In genomic region chr4:184444953-184445309, GRCh38 we compare ENCODE assay signal across 10 cellular contexts. TPM values are rescaled to one million over a fixed set of nuclear protein-coding genes. Genes with fewer than 3 reads are reported as not detected.
A peak's percentile ranks its signal among the peaks of the same experiment; 100 is the strongest.
DNase-seq lines count a peak whose midpoint lies in the region; ATAC-seq and TF ChIP-seq lines count a peak whose summit lies in the region.
"Had no signal": no experiment of that assay in that cellular context is flagged by ENCODE, and none has a peak within 500 bp of the region (broad histone marks: within the 10 kb centered on the region; RNA-seq: fewer than 3 reads in every experiment).

No MANE protein-coding gene starts in this region.

- H3K4me1 ChIP-seq in upper lobe of right lung = peaks cover 72% of the 10 kb centered on the region
- H3K4me1 ChIP-seq: BE2C had no signal

- H3K4me3 ChIP-seq in upper lobe of right lung = no peak overlapping the region

- DNase-seq in left ventricle myocardium superior (peak; percentile 34), Right ventricle myocardium superior (no peak), germinal center (ENCODE audit: low spot score) (peak; percentile 63), upper lobe of right lung (no peak), OCI-M2 (lab: John Stamatoyannopoulos, UW; ENCODE audit: unreplicated experiment) (no peak), SHP77 (lab: John Stamatoyannopoulos, UW) (no peak), dermis blood vessel endothelial cell (no peak)
- DNase-seq: BE2C, NCI-H1417 had no signal

- H3K27me3 ChIP-seq in upper lobe of right lung = no peaks in the 10 kb centered on the region
- H3K27me3 ChIP-seq: BE2C had no signal

- ATAC-seq in left ventricle myocardium superior = no peak
- no peak for ATAC-seq in Right ventricle myocardium superior (ENCODE audit: poor library complexity)
- ATAC-seq in HG03342 (IDR thresholded peaks at IDR 0.05; ENCODE audit: unreplicated experiment) = peak; percentile 59
- ATAC-seq in upper lobe of right lung = peak; percentile 47

- no peak overlapping the region for H3K27ac ChIP-seq in upper lobe of right lung

- no peak for TF ChIP-seq CTCF in upper lobe of right lung (IDR thresholded peaks at IDR 0.05)

- H3K36me3 ChIP-seq in upper lobe of right lung = no peaks in the 10 kb centered on the region

- intact Hi-C loops in left ventricle myocardium superior (cut with micrococcal nuclease) (no loop called here), Right ventricle myocardium superior (cut with DNase I) (no loop called here), upper lobe of right lung (cut with DNase I) (no loop called here)

- H3K9me3 ChIP-seq in upper lobe of right lung = no peaks in the 10 kb centered on the region
- H3K9me3 ChIP-seq: BE2C had no signal

RNA-seq across cellular contexts. Expression of gene IRF2, which starts 29.4 kb away (rescaled TPM):
- total RNA-seq in left ventricle myocardium superior = 33.0 TPM
- 27.2 TPM for total RNA-seq in Right ventricle myocardium superior
- total RNA-seq in upper lobe of right lung = 44.0 TPM
- total RNA-seq in dermis blood vessel endothelial cell = 27.4 and 31.8 TPM in 2 replicates

Comparison
In these comparisons a context has a peak if more than half of its experiments do, and no peak if none do; other contexts are left out.
1. DNase-seq: peak in left ventricle myocardium superior (single experiment) and germinal center (single experiment); none in Right ventricle myocardium superior (single experiment), upper lobe of right lung (single experiment), OCI-M2 (single experiment), SHP77 (0 of 2) and dermis blood vessel endothelial cell (single experiment).
2. ATAC-seq: peak in HG03342 (single experiment) and upper lobe of right lung (single experiment); none in left ventricle myocardium superior (single experiment) and Right ventricle myocardium superior (single experiment).